ENCODE assay signal across 19 cellular contexts in the genomic region with DNA sequence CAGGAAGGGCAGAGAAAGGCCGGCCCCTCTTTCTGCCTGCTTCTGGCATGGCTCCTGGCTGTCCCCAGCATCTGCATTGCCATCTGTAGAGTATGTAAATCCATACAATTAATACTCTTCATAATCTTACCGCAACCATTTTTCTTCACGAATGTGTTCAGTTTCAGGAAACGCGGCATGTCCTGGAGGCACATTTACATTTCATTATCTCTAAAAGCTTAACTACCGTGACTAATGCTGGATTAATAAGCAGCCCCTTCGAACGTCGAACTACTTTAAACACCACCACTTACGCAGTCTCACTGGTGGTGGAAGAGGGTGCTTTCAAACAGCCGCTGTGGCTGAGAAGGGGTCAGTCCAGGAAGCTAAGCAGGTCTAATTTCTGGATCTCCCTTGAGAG.
"Had no signal": no experiment of that assay in that cellular context is flagged by ENCODE, and none has a peak within 500 bp of the region (broad histone marks: within the 10 kb centered on the region; RNA-seq: fewer than 3 reads in every experiment).

No MANE protein-coding gene starts in this region.

- ATAC-seq: foreskin keratinocyte; left colon; naive thymus-derived CD4-positive, alpha-beta T cell; sciatic nerve; stimulated activated effector memory CD8-positive, alpha-beta T cell treated with anti-CD3 and anti-CD28 coated beads, Interleukin-12 subunit alpha, Interleukin-12 subunit beta, amount 100 ng/mL, for 72 hours had no signal

- H3K4me1 Mint-ChIP-seq: naive thymus-derived CD4-positive, alpha-beta T cell had no signal

- DNase-seq: activated CD4-positive, alpha-beta T cell treated with anti-CD3 and anti-CD28 coated beads, Interleukin-2, amount 50 U/mL, for 1 hour; activated CD4-positive, CD25-positive, alpha-beta regulatory T cell treated with anti-CD3 and anti-CD28 coated beads, Interleukin-2, amount 50 U/mL, for 72 hours; activated CD8-positive, alpha-beta memory T cell treated with anti-CD3 and anti-CD28 coated beads for 24 hours; activated CD8-positive, alpha-beta memory T cell treated with anti-CD3 and anti-CD28 coated beads, Interleukin-2, amount 50 U/mL, for 48 hours; activated effector memory CD4-positive, alpha-beta T cell treated with anti-CD3 and anti-CD28 coated beads, Interleukin-2, amount 50 U/mL, for 16 hours; activated naive CD4-positive, alpha-beta T cell treated with anti-CD3 and anti-CD28 coated beads, Interleukin-2, amount 50 U/mL, for 16 hours; activated T-cell treated with anti-CD3 and anti-CD28 coated beads, Interleukin-2, amount 50 U/mL, for 48 hours; foreskin keratinocyte; hypothalamus; islet precursor cell; left colon; mesendoderm; naive thymus-derived CD4-positive, alpha-beta T cell; ovary; stimulated activated CD4-positive, alpha-beta T cell treated with anti-CD3 and anti-CD28 coated beads, Interleukin-4, amount 100 ng/mL, for 24 hours; stomach had no signal

- H3K4me3 Mint-ChIP-seq: naive thymus-derived CD4-positive, alpha-beta T cell; stimulated activated effector memory CD8-positive, alpha-beta T cell treated with anti-CD3 and anti-CD28 coated beads, Interleukin-12 subunit alpha, Interleukin-12 subunit beta, amount 100 ng/mL, for 72 hours; type B pancreatic cell had no signal

- H3K36me3 Mint-ChIP-seq: naive thymus-derived CD4-positive, alpha-beta T cell; stimulated activated effector memory CD8-positive, alpha-beta T cell treated with anti-CD3 and anti-CD28 coated beads, Interleukin-12 subunit alpha, Interleukin-12 subunit beta, amount 100 ng/mL, for 72 hours; type B pancreatic cell had no signal

- H3K27ac Mint-ChIP-seq: naive thymus-derived CD4-positive, alpha-beta T cell; type B pancreatic cell had no signal

- H3K9me3 Mint-ChIP-seq: stimulated activated effector memory CD8-positive, alpha-beta T cell treated with anti-CD3 and anti-CD28 coated beads, Interleukin-12 subunit alpha, Interleukin-12 subunit beta, amount 100 ng/mL, for 72 hours; type B pancreatic cell had no signal
